ENCODE assay signal across 17 cellular contexts in genomic region chr2:96195410-96196071, GRCh38. TPM values are rescaled to one million over a fixed set of nuclear protein-coding genes. Genes with fewer than 3 reads are reported as not detected.
DNase-seq lines count a peak whose midpoint lies in the region; ATAC-seq and TF ChIP-seq lines count a peak whose summit lies in the region.
"Had no signal": no experiment of that assay in that cellular context is flagged by ENCODE, and none has a peak within 500 bp of the region (broad histone marks: within the 10 kb centered on the region; RNA-seq: fewer than 3 reads in every experiment).

No MANE protein-coding gene starts in this region.

- no TSS peak for BruUV-seq in PC-3 (replicated peaks; lab: Mats Ljungman, UMichigan)

- H3K9me3 Mint-ChIP-seq in activated CD8-positive, alpha-beta T cell treated with anti-CD3 and anti-CD28 coated beads for 36 hours, result no peaks in the 10 kb centered on the region
- H3K9me3 Mint-ChIP-seq in activated CD8-positive, alpha-beta T cell treated with anti-CD3 and anti-CD28 coated beads, Interleukin-2, amount 10 ng/mL, durations not matched to agents 7 days and 5 days (ENCODE audit: insufficient read depth), result no peaks in the 10 kb centered on the region

- no peaks in the 10 kb centered on the region for H3K9me2 ChIP-seq in PC-3 (replicated peaks; ENCODE audit: low read length)

- peaks cover 85% of the 10 kb centered on the region for H3K79me2 ChIP-seq in PC-3 (ENCODE audit: low read length)

- H3K4me1 ChIP-seq in PC-3 (ENCODE audit: insufficient read depth, low read length), result 0 out of 2 replicates have a peak, but pooled peaks cover 13% of the 10 kb centered on the region
- H3K4me1 ChIP-seq in skeletal muscle satellite cell (ENCODE audit: control insufficient read depth, insufficient read depth, low read length), result peaks cover 42% of the 10 kb centered on the region

- H3K9me3 ChIP-seq in PC-3 (ENCODE audit: low read length) (no peaks in the 10 kb centered on the region), skeletal muscle satellite cell (replicated peaks; ENCODE audit: low read length) (no peaks in the 10 kb centered on the region)
- H3K9me3 ChIP-seq: vagina had no signal

- CTCF ChIA-PET in activated CD8-positive, alpha-beta T cell treated with anti-CD3 and anti-CD28 coated beads for 36 hours (lab: Charles Lee), result interaction anchor here (1.6 kb wide), 1 partner anchor 21 kb away, joined by 3 read pairs; no protein-coding TSS in a partner anchor
- CTCF ChIA-PET in activated CD8-positive, alpha-beta T cell treated with anti-CD3 and anti-CD28 coated beads, Interleukin-2, amount 10 ng/mL, durations not matched to agents 7 days and 5 days (lab: Charles Lee), result interaction anchor here (1.4 to 1.7 kb wide), 5 partner anchors 13 to 71 kb away, joined by 3 to 5 read pairs (median 5); partner anchors contain the start of genes CIAO1, STARD7 and TMEM127
- CTCF ChIA-PET in PC-3 (lab: Charles Lee), result no interaction called here
- CTCF ChIA-PET in RWPE1 (lab: Yijun Ruan, JAX), result interaction anchor here (0.8 kb wide), 1 partner anchor 75 kb away, joined by 6 read pairs; no protein-coding TSS in a partner anchor

- peaks cover 60% of the 10 kb centered on the region for H3K36me3 Mint-ChIP-seq in activated CD8-positive, alpha-beta T cell treated with anti-CD3 and anti-CD28 coated beads for 36 hours (ENCODE audit: low read depth)
- peaks cover 44% of the 10 kb centered on the region for H3K36me3 Mint-ChIP-seq in activated CD8-positive, alpha-beta T cell treated with anti-CD3 and anti-CD28 coated beads, Interleukin-2, amount 10 ng/mL, durations not matched to agents 7 days and 5 days (ENCODE audit: low read depth)

- H3K9ac ChIP-seq in PC-3 (ENCODE audit: low read length) (no peak overlapping the region), skeletal muscle satellite cell (ENCODE audit: low read depth, low read length) (peak overlapping the region; percentile 18)

- H3K36me3 ChIP-seq in PC-3 (ENCODE audit: low read depth, low read length) (peaks cover 47% of the 10 kb centered on the region), skeletal muscle satellite cell (ENCODE audit: insufficient read depth, low read length) (peaks cover 47% of the 10 kb centered on the region)

- H4K20me1 ChIP-seq in PC-3 (ENCODE audit: low read length), result peaks cover 48% of the 10 kb centered on the region

- no peak for ATAC-seq in activated CD8-positive, alpha-beta T cell treated with anti-CD3 and anti-CD28 coated beads for 36 hours
- ATAC-seq in activated CD8-positive, alpha-beta T cell treated with anti-CD3 and anti-CD28 coated beads, Interleukin-2, amount 10 ng/mL, durations not matched to agents 7 days and 5 days, result no peak
- ATAC-seq in PC-3, result peak; percentile 95
- ATAC-seq: HCT116 had no signal

- no peak overlapping the region for H3K4me3 ChIP-seq in PC-3 (ENCODE audit: low read length)
- no peak overlapping the region for H3K4me3 ChIP-seq in fibroblast of mammary gland (ENCODE audit: control insufficient read depth, low read depth, low read length)
- H3K4me3 ChIP-seq in skeletal muscle satellite cell (ENCODE audit: low read length), result no peak overlapping the region
- H3K4me3 ChIP-seq: vagina had no signal

- H3K27ac Mint-ChIP-seq in activated CD8-positive, alpha-beta T cell treated with anti-CD3 and anti-CD28 coated beads for 36 hours, result peak overlapping the region; percentile 22
- H3K27ac Mint-ChIP-seq in activated CD8-positive, alpha-beta T cell treated with anti-CD3 and anti-CD28 coated beads, Interleukin-2, amount 10 ng/mL, durations not matched to agents 7 days and 5 days, result no peak overlapping the region

- H3K4me3 Mint-ChIP-seq in activated CD8-positive, alpha-beta T cell treated with anti-CD3 and anti-CD28 coated beads for 36 hours, result no peak overlapping the region
- no peak overlapping the region for H3K4me3 Mint-ChIP-seq in activated CD8-positive, alpha-beta T cell treated with anti-CD3 and anti-CD28 coated beads, Interleukin-2, amount 10 ng/mL, durations not matched to agents 7 days and 5 days

- H3K27me3 Mint-ChIP-seq in activated CD8-positive, alpha-beta T cell treated with anti-CD3 and anti-CD28 coated beads for 36 hours, result no peaks in the 10 kb centered on the region
- no peaks in the 10 kb centered on the region for H3K27me3 Mint-ChIP-seq in activated CD8-positive, alpha-beta T cell treated with anti-CD3 and anti-CD28 coated beads, Interleukin-2, amount 10 ng/mL, durations not matched to agents 7 days and 5 days (ENCODE audit: low read depth)

- H3K27ac ChIP-seq in PC-3 (ENCODE audit: low read length) (no peak overlapping the region), RWPE1 (no peak overlapping the region)
- H3K27ac ChIP-seq: vagina had no signal

- no peaks in the 10 kb centered on the region for H3F3A ChIP-seq in PC-3 (ENCODE audit: low read length, unreplicated experiment)

- H2AFZ ChIP-seq in PC-3 (ENCODE audit: low read length), result no peak overlapping the region

- H3K4me2 ChIP-seq in PC-3 (ENCODE audit: low read length) (no peak overlapping the region), skeletal muscle satellite cell (ENCODE audit: low read length) (peak overlapping the region; percentile 45)

- intact Hi-C loops in activated CD8-positive, alpha-beta T cell treated with anti-CD3 and anti-CD28 coated beads for 36 hours (cut with micrococcal nuclease), result no loop called here
- intact Hi-C loops in PC-3 (cut with micrococcal nuclease), result no loop called here

- no peaks in the 10 kb centered on the region for H3K27me3 ChIP-seq in PC-3 (ENCODE audit: low read length)
- no peaks in the 10 kb centered on the region for H3K27me3 ChIP-seq in skeletal muscle satellite cell (ENCODE audit: control insufficient read depth, insufficient read depth, low read length)
- H3K27me3 ChIP-seq: vagina had no signal

- no peak for DNase-seq in activated CD8-positive, alpha-beta T cell treated with anti-CD3 and anti-CD28 coated beads for 36 hours
- DNase-seq in activated CD8-positive, alpha-beta T cell treated with anti-CD3 and anti-CD28 coated beads, Interleukin-2, amount 10 ng/mL, durations not matched to agents 7 days and 5 days, result no peak
- DNase-seq in PC-3, result peak; percentile 47
- DNase-seq in fibroblast of mammary gland (ENCODE audit: low read depth), result peak; percentile 24
- no peak for DNase-seq in stimulated activated CD4-positive, alpha-beta T cell treated with anti-CD3 and anti-CD28 coated beads, Interleukin-12 subunit alpha, Interleukin-12 subunit beta, amount 100 ng/mL, for 4 hours
- no peak for DNase-seq in D341Med (ENCODE audit: low spot score)
- DNase-seq in RWPE1 (ENCODE audit: low spot score), result no peak
- DNase-seq: activated CD8-positive, alpha-beta memory T cell treated with anti-CD3 and anti-CD28 coated beads, Interleukin-2, amount 50 U/mL, for 4 hours; AML-193; anterior cingulate cortex; hippocampal formation; NCI-H526 treated with DMSO at 0.1 percent for 48 hours; stimulated activated CD4-positive, alpha-beta T cell treated with anti-CD3 and anti-CD28 coated beads, Interleukin-15, amount 100 ng/mL, for 24 hours; stimulated activated CD8-positive, alpha-beta memory T cell treated with anti-CD3 and anti-CD28 coated beads, Interleukin-4, amount 100 ng/mL, for 48 hours had no signal

- peaks cover 28% of the 10 kb centered on the region for H3K4me1 Mint-ChIP-seq in activated CD8-positive, alpha-beta T cell treated with anti-CD3 and anti-CD28 coated beads for 36 hours (ENCODE audit: low read depth)
- peaks cover 40% of the 10 kb centered on the region for H3K4me1 Mint-ChIP-seq in activated CD8-positive, alpha-beta T cell treated with anti-CD3 and anti-CD28 coated beads, Interleukin-2, amount 10 ng/mL, durations not matched to agents 7 days and 5 days (ENCODE audit: low read depth)

- POLR2A ChIA-PET in activated CD8-positive, alpha-beta T cell treated with anti-CD3 and anti-CD28 coated beads for 36 hours (lab: Charles Lee), result interaction anchor here (1.2 kb wide), 2 partner anchors 11 to 13 kb away, joined by 4 read pairs; partner anchors contain the start of gene STARD7
- POLR2A ChIA-PET in activated CD8-positive, alpha-beta T cell treated with anti-CD3 and anti-CD28 coated beads, Interleukin-2, amount 10 ng/mL, durations not matched to agents 7 days and 5 days (lab: Charles Lee), result interaction anchor here (0.7 kb wide), 1 partner anchor 55 kb away, joined by 3 read pairs; no protein-coding TSS in a partner anchor
- POLR2A ChIA-PET in PC-3 (lab: Charles Lee; ENCODE audit: unreplicated experiment) (interaction anchor here (0.6 kb wide), 1 partner anchor 14 kb away, joined by 4 read pairs; no protein-coding TSS in a partner anchor), RWPE1 (lab: Yijun Ruan, JAX; ENCODE audit: low non-redundant PET) (no interaction called here)

- no peak for TF ChIP-seq CTCF in activated CD8-positive, alpha-beta T cell treated with anti-CD3 and anti-CD28 coated beads for 36 hours (IDR thresholded peaks at IDR 0.05)
- TF ChIP-seq CTCF in PC-3 (conservative IDR thresholded peaks at IDR 0.05; ENCODE audit: low read depth, low read length) (no peak), fibroblast of mammary gland (conservative IDR thresholded peaks at IDR 0.05; ENCODE audit: control insufficient read depth, insufficient read depth, low read depth, low read length) (no peak), RWPE1 (conservative IDR thresholded peaks at IDR 0.05; ENCODE audit: low read depth) (no peak)

RNA-seq across cellular contexts. Expression of gene STARD7, which starts 13.1 kb away (rescaled TPM):
- 100 to 1,000 TPM; 145 to 149 TPM for total RNA-seq in activated CD8-positive, alpha-beta T cell treated with anti-CD3 and anti-CD28 coated beads for 36 hours
- total RNA-seq in activated CD8-positive, alpha-beta T cell treated with anti-CD3 and anti-CD28 coated beads, Interleukin-2, amount 10 ng/mL, durations not matched to agents 7 days and 5 days, result 100 to 1,000 TPM; 139 to 143 TPM
- 164 and 169 TPM in 2 replicates for total RNA-seq in PC-3 (2014; rRNA removed)
- 167 and 180 TPM in 2 replicates for total RNA-seq in skeletal muscle satellite cell (2012; rRNA removed)

RNA-seq across cellular contexts. Expression of gene DUSP2, which starts 50.3 kb away (rescaled TPM):
- total RNA-seq in activated CD8-positive, alpha-beta T cell treated with anti-CD3 and anti-CD28 coated beads for 36 hours, result 100 to 1,000 TPM; 311 to 313 TPM
- total RNA-seq in activated CD8-positive, alpha-beta T cell treated with anti-CD3 and anti-CD28 coated beads, Interleukin-2, amount 10 ng/mL, durations not matched to agents 7 days and 5 days, result 10 to 100 TPM; 20.3 to 21.2 TPM
- total RNA-seq in PC-3 (2014; rRNA removed), result 6.9 and 16.7 TPM in 2 replicates
- 1.7 and 1.8 TPM in 2 replicates for total RNA-seq in skeletal muscle satellite cell (2012; rRNA removed)

RNA-seq across cellular contexts. Expression of gene ASTL, which starts 57.2 kb away (rescaled TPM):
- 1 to 10 TPM; 1.8 to 2.7 TPM for total RNA-seq in activated CD8-positive, alpha-beta T cell treated with anti-CD3 and anti-CD28 coated beads for 36 hours
- under 1 TPM in 1 of 2 experiments, not detected in 1; 0.34 TPM for total RNA-seq in activated CD8-positive, alpha-beta T cell treated with anti-CD3 and anti-CD28 coated beads, Interleukin-2, amount 10 ng/mL, durations not matched to agents 7 days and 5 days
- not detected in 2 replicates for total RNA-seq in PC-3 (2014; rRNA removed)
- total RNA-seq in skeletal muscle satellite cell (2012; rRNA removed), result not detected in 2 replicates
- total RNA-seq: vagina had no signal

Comparison
In these comparisons a context has a peak if more than half of its experiments do, and no peak if none do; other contexts are left out.
1. RNA of gene DUSP2, which starts 50.3 kb away (total RNA-seq): 311 to 313 TPM in activated CD8-positive, alpha-beta T cell treated with anti-CD3 and anti-CD28 coated beads for 36 hours; 20.3 to 21.2 TPM in activated CD8-positive, alpha-beta T cell treated with anti-CD3 and anti-CD28 coated beads, Interleukin-2, amount 10 ng/mL, durations not matched to agents 7 days and 5 days and 6.9 to 16.7 TPM in PC-3; every median in the first group is over 10 times any median in the second.
2. DNase-seq: peak in PC-3 (single experiment) and fibroblast of mammary gland (single experiment); none in activated CD8-positive, alpha-beta T cell treated with anti-CD3 and anti-CD28 coated beads for 36 hours (single experiment), activated CD8-positive, alpha-beta T cell treated with anti-CD3 and anti-CD28 coated beads, Interleukin-2, amount 10 ng/mL, durations not matched to agents 7 days and 5 days (single experiment), stimulated activated CD4-positive, alpha-beta T cell treated with anti-CD3 and anti-CD28 coated beads, Interleukin-12 subunit alpha, Interleukin-12 subunit beta, amount 100 ng/mL, for 4 hours (single experiment), D341Med (single experiment) and RWPE1 (single experiment).